In the genomic region with DNA sequence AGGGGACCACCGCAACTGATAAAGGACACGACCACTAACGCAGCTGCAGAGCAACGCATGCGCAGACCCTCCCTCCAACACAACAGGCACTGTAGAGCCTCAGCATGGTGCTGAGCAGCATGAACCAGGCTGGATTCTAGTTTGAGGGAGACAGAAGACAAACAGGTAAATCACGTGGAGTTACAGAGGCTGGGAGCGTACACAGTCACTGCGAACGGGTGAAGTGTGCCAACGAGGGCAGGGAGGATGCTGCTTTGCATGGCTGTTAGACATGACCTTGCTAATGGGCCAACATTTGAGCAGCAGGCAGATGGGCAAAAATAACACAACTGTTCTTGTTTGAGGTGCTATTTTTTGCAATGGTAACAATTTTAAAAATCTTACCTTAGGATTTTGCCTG, we compare ENCODE assay signal across 14 cellular contexts. TPM values are rescaled to one million over a fixed set of nuclear protein-coding genes. Genes with fewer than 3 reads are reported as not detected.
DNase-seq lines count a peak whose midpoint lies in the region; ATAC-seq, FAIRE-seq and TF ChIP-seq lines count a peak whose summit lies in the region.
"Had no signal": no experiment of that assay in that cellular context is flagged by ENCODE, and none has a peak within 500 bp of the region (broad histone marks: within the 10 kb centered on the region; RNA-seq: fewer than 3 reads in every experiment).

No MANE protein-coding gene starts in this region.

- DNase-seq in GM18507 (ENCODE audit: extremely low spot score, insufficient read length, low read depth) (no peak), T-helper 17 cell (no peak), cardiac muscle cell (ENCODE audit: low read depth in 1 of 2, low spot score in 1 of 2) (no peak), pancreas (peak in 1 of 6 donors; percentile 34), H54 (ENCODE audit: insufficient read length, low spot score) (no peak), RKO (ENCODE audit: low spot score) (no peak), omental fat pad (ENCODE audit: low spot score) (no peak)
- no peak for DNase-seq in effector CD8-positive, alpha-beta T cell (lab: John Stamatoyannopoulos, UW)
- DNase-seq: activated CD8-positive, alpha-beta memory T cell treated with anti-CD3 and anti-CD28 coated beads for 24 hours; COR-L47; MM.1S; NCI-H524; ovary had no signal

- intact Hi-C loops in pancreas (cut with DNase I), result no loop called here

- H3K27ac Mint-ChIP-seq in T-helper 17 cell, result peak overlapping the region; percentile 79

- WGBS in pancreas, 2 donors, result 56 to 63% methylated on average over 10 of the region's 10 CpGs

- H3K4me1 Mint-ChIP-seq in T-helper 17 cell, result peaks cover 32% of the 10 kb centered on the region

- H3K4me3 Mint-ChIP-seq in T-helper 17 cell, result peak overlapping the region; percentile 43

- H3K4me1 ChIP-seq in cardiac muscle cell (ENCODE audit: low read depth), result peaks cover 5% of the 10 kb centered on the region
- peaks cover 0 to 13% (median 6%) of the 10 kb centered on the region in 3 donors for H3K4me1 ChIP-seq in pancreas

- H3K9me3 ChIP-seq in T-helper 17 cell (ENCODE audit: control insufficient read depth, low read length, poor library complexity, severe bottlenecking) (no peaks in the 10 kb centered on the region), cardiac muscle cell (ENCODE audit: low read depth) (no peaks in the 10 kb centered on the region), pancreas (no peaks in the 10 kb centered on the region)
- H3K9me3 ChIP-seq: ovary, tibial nerve had no signal

- peak overlapping the region; percentile 57 for H3K27ac ChIP-seq in cardiac muscle cell
- no peak overlapping the region for H3K27ac ChIP-seq in pancreas
- H3K27ac ChIP-seq: ovary, tibial nerve had no signal

- ATAC-seq in T-helper 17 cell (peak; percentile 36), pancreas (peak; percentile 51 to 76 (median 64)), omental fat pad (ENCODE audit: low FRiP score) (no peak)

- TF ChIP-seq CTCF in cardiac muscle cell (IDR thresholded peaks at IDR 0.05; ENCODE audit: low read depth, low read length) (no peak), pancreas (IDR thresholded peaks at IDR 0.05) (no peak), omental fat pad (IDR thresholded peaks at IDR 0.05) (no peak)

- H3K36me3 Mint-ChIP-seq in T-helper 17 cell (ENCODE audit: low read depth), result peaks cover 5% of the 10 kb centered on the region

- H3K36me3 ChIP-seq in cardiac muscle cell (peaks cover 3% of the 10 kb centered on the region), pancreas (peaks cover 0 to 4% (median 0%) of the 10 kb centered on the region in 3 donors)
- H3K36me3 ChIP-seq: ovary had no signal

- TF ChIP-seq POLR2A in H54 (IDR thresholded peaks at IDR 0.05; ENCODE audit: low read depth, low read length), result no peak

- H3K27me3 ChIP-seq in cardiac muscle cell (no peaks in the 10 kb centered on the region), pancreas (no peaks in the 10 kb centered on the region)
- H3K27me3 ChIP-seq: ovary, tibial nerve had no signal

- FAIRE-seq in GM18507 (lab: Jason Lieb, UNC) (peak; percentile 53), pancreas (lab: Jason Lieb, UNC) (no peak), H54 (lab: Jason Lieb, UNC) (no peak)

- no peaks in the 10 kb centered on the region for H3K27me3 Mint-ChIP-seq in T-helper 17 cell

- H3K4me3 ChIP-seq in cardiac muscle cell (no peak overlapping the region), pancreas (no peak overlapping the region)
- H3K4me3 ChIP-seq: ovary, tibial nerve had no signal

RNA-seq across cellular contexts. Expression of gene NADK, which starts 55.2 kb away (rescaled TPM):
- total RNA-seq in T-helper 17 cell, result 10 to 100 TPM; 54.8 to 61.5 TPM
- 49.2 and 71.2 TPM in 2 replicates for total RNA-seq in cardiac muscle cell
- 42.7 and 45.2 TPM in 2 replicates for polyA plus RNA-seq in cardiac muscle cell
- total RNA-seq in pancreas, result 10 to 100 TPM; 27.8 to 55.9 (median 39.0) TPM
- 10 to 100 TPM; 46.9 to 63.3 TPM for polyA plus RNA-seq in pancreas
- total RNA-seq in omental fat pad, result 100 to 1,000 TPM in 3 of 4 donors, 10 to 100 TPM in 1; 97.2 to 136 (median 114) TPM

RNA-seq across cellular contexts. Expression of gene GNB1, which starts 57.4 kb away (rescaled TPM):
- total RNA-seq in T-helper 17 cell (100 to 1,000 TPM; 236 to 255 TPM), cardiac muscle cell (85.5 and 93.5 TPM in 2 replicates), pancreas (100 to 1,000 TPM in 2 of 6 donors, 10 to 100 TPM in 4; 75.4 to 160 (median 97.5) TPM), omental fat pad (100 to 1,000 TPM; 104 to 175 (median 152) TPM)
- polyA plus RNA-seq in cardiac muscle cell (185 and 196 TPM in 2 replicates), pancreas (10 to 100 TPM; 42.3 to 71.1 TPM)
